ENCODE assay signal across 11 cellular contexts in genomic region chr5:88143693-88144218, GRCh38.
DNase-seq lines count a peak whose midpoint lies in the region; FAIRE-seq and TF ChIP-seq lines count a peak whose summit lies in the region.
"Had no signal": no experiment of that assay in that cellular context is flagged by ENCODE, and none has a peak within 500 bp of the region (broad histone marks: within the 10 kb centered on the region; RNA-seq: fewer than 3 reads in every experiment).

No MANE protein-coding gene starts in this region.

- no peaks in the 10 kb centered on the region for H3K36me3 ChIP-seq in H7 (replicated peaks; ENCODE audit: control insufficient read depth, insufficient read depth, low read length)
- H3K36me3 ChIP-seq in adipocyte (ENCODE audit: control insufficient read depth, insufficient read depth, low read length, severe bottlenecking): no peaks in the 10 kb centered on the region
- no peaks in the 10 kb centered on the region for H3K36me3 ChIP-seq in keratinocyte (ENCODE audit: control insufficient read depth in 2 of 2, extremely low read depth in 1 of 2, insufficient read depth in 2 of 2, low read length in 2 of 2)
- no peaks in the 10 kb centered on the region for H3K36me3 ChIP-seq in spleen

- H3K4me3 ChIP-seq in H7 (ENCODE audit: insufficient read depth, low read depth, low read length) (no peak overlapping the region), adipocyte (ENCODE audit: low read length) (peak overlapping the region; percentile 77), keratinocyte (ENCODE audit: control insufficient read depth in 2 of 3, extremely low read depth in 1 of 3, insufficient read depth in 2 of 3, low read depth in 1 of 3, low read length in 3 of 3) (peak overlapping the region in 2 of 3 experiments; percentile 2 to 40), spleen (peak overlapping the region in 7 of 8 donors; percentile 26 to 67 (median 34))

- intact Hi-C loops in spleen (cut with DNase I; ENCODE audit: low total_unique reads): loop anchor here (10.0 kb wide), 1 partner anchor 531 kb away; no protein-coding TSS in a partner anchor

- no peak overlapping the region for H3K9ac ChIP-seq in adipocyte (ENCODE audit: low read length)
- no peak overlapping the region for H3K9ac ChIP-seq in keratinocyte (ENCODE audit: control insufficient read depth, extremely low read depth, insufficient read depth, low read length)

- FAIRE-seq in keratinocyte (lab: Jason Lieb, UNC): no peak
- no peak for FAIRE-seq in urothelium cell line (lab: Jason Lieb, UNC)
- FAIRE-seq: GM12891 had no signal

- WGBS in spleen, 5 donors: 18 to 29% (median 18%) methylated on average over 10 of the region's 10 CpGs

- dilution Hi-C loops in keratinocyte (cut with MboI; ENCODE audit: extremely low pct_ligation_motif_present, low sequenced_read_pairs): no loop called here

- TF ChIP-seq POLR2A in spleen (IDR thresholded peaks at IDR 0.05): no peak

- no peaks in the 10 kb centered on the region for H4K20me1 ChIP-seq in keratinocyte (ENCODE audit: control insufficient read depth, extremely low read depth, insufficient read depth, low read length)

- H3K79me2 ChIP-seq in keratinocyte (ENCODE audit: control insufficient read depth, insufficient read depth, low read length): no peaks in the 10 kb centered on the region

- H3K27me3 ChIP-seq in H7 (ENCODE audit: control insufficient read depth, insufficient read depth, low read length) (peaks cover 53% of the 10 kb centered on the region), adipocyte (replicated peaks; ENCODE audit: control insufficient read depth, insufficient read depth, low read length) (peaks cover 62% of the 10 kb centered on the region), keratinocyte (ENCODE audit: control insufficient read depth, extremely low read depth, insufficient read depth, low read length) (peaks cover 57% of the 10 kb centered on the region), spleen (replicated peaks in 1 of 7) (peaks cover 0 to 98% (median 57%) of the 10 kb centered on the region in 7 donors)

- H3K4me1 ChIP-seq in adipocyte (ENCODE audit: control insufficient read depth, insufficient read depth, low read length) (peaks cover 28% of the 10 kb centered on the region), keratinocyte (ENCODE audit: control insufficient read depth, extremely low read depth, insufficient read depth, low read length) (peaks cover 18% of the 10 kb centered on the region), spleen (peaks cover 5 to 60% (median 32%) of the 10 kb centered on the region in 6 donors)

- DNase-seq in H7 (peak; percentile 16), adipocyte (ENCODE audit: low read depth) (no peak), keratinocyte (ENCODE audit: low read depth, low spot score) (no peak), spleen (no peak), superior temporal gyrus (ENCODE audit: extremely low spot score) (no peak), NCI-H774 (lab: John Stamatoyannopoulos, UW) (no peak), urothelium cell line (ENCODE audit: low spot score) (no peak)
- DNase-seq: HFFc6, MV-4-11, NCI-H446 had no signal

- no peaks in the 10 kb centered on the region for H3K9me3 ChIP-seq in adipocyte (ENCODE audit: control insufficient read depth, low read length)
- H3K9me3 ChIP-seq in keratinocyte (ENCODE audit: control insufficient read depth, low read depth, low read length): no peaks in the 10 kb centered on the region
- H3K9me3 ChIP-seq in spleen: peaks cover 0 to 4% (median 0%) of the 10 kb centered on the region in 8 donors

- peak overlapping the region; percentile 79 for H3K4me2 ChIP-seq in keratinocyte (ENCODE audit: control insufficient read depth, extremely low read depth, insufficient read depth, low read depth, low read length)

- TF ChIP-seq CTCF in keratinocyte (optimal IDR thresholded peaks at IDR 0.05 in 1 of 3, IDR thresholded peaks at IDR 0.05 in 1 of 3, conservative IDR thresholded peaks at IDR 0.05 in 1 of 3; ENCODE audit: extremely low read depth in 1 of 3, insufficient read depth in 2 of 3, low read length in 3 of 3) (no peak), spleen (IDR thresholded peaks at IDR 0.05 in 8 of 11, conservative IDR thresholded peaks at IDR 0.05 in 3 of 11) (no peak)

- H3K27ac ChIP-seq in keratinocyte (ENCODE audit: control insufficient read depth, insufficient read depth, low read length) (no peak overlapping the region), spleen (no peak overlapping the region)

- no peaks in the 10 kb centered on the region for H3K9me1 ChIP-seq in keratinocyte (ENCODE audit: control insufficient read depth, extremely low read depth, insufficient read depth, low read length)

- H2AFZ ChIP-seq in keratinocyte (ENCODE audit: control insufficient read depth, low read length): no peak overlapping the region
